ENCODE assay signal across 8 cellular contexts in the genomic region with DNA sequence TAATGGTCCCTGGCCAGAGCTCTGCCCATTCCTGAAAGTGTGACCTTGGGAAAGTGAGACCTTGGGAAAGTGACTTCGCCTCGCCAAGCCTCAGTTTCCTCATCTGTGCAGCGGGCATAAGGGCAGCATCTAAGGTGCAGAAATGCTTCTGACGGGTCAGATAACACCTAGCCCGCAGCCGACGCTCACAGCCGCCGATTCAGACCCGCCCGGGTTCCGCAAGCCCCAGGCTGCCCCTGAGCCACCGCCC. TPM values are rescaled to one million over a fixed set of nuclear protein-coding genes. Genes with fewer than 3 reads are reported as not detected.
A peak's percentile ranks its signal among the peaks of the same experiment; 100 is the strongest.
DNase-seq lines count a peak whose midpoint lies in the region; ATAC-seq, FAIRE-seq and TF ChIP-seq lines count a peak whose summit lies in the region.

No MANE protein-coding gene starts in this region.

- in situ Hi-C loops in GM12878 (cut with MboI): no loop called here

- H3K27ac ChIP-seq in GM12878 (ENCODE audit: control insufficient read depth, insufficient read depth) (peak overlapping the region; percentile 67), lower lobe of right lung (peak overlapping the region; percentile 87), uterus (peak overlapping the region; percentile 88)

- POLR2A ChIA-PET in GM12878 (lab: Charles Lee): interaction anchor here (0.5 to 5.8 kb wide), 6 partner anchors 12 to 271 kb away, joined by 3 to 76 read pairs (median 23); partner anchors contain the start of gene SDCBP2

- no peaks in the 10 kb centered on the region; a peak in 2 of 4 replicates for H3K27me3 ChIP-seq in GM12878 (replicated peaks in 1 of 2; ENCODE audit: control insufficient read depth in 2 of 2, insufficient read depth in 2 of 2, low read length in 1 of 2)
- H3K27me3 ChIP-seq in lower lobe of right lung (ENCODE audit: low read depth): peaks cover 4% of the 10 kb centered on the region
- no peaks in the 10 kb centered on the region for H3K27me3 ChIP-seq in uterus

- no peak for DNase-seq in GM12878 (ENCODE audit: low read depth, low spot score)
- no peak for DNase-seq in lower lobe of right lung
- no peak for DNase-seq in uterus
- DNase-seq in SK-N-DZ (ENCODE audit: low spot score): no peak
- no peak for DNase-seq in NCI-H446 (lab: John Stamatoyannopoulos, UW)
- no peak for DNase-seq in SW 1271 (lab: John Stamatoyannopoulos, UW)

- RAD21 ChIA-PET in GM12878 (lab: Charles Lee; ENCODE audit: unreplicated experiment): interaction anchor here (0.8 to 3.5 kb wide), 6 partner anchors 16 to 75 kb away, joined by 3 to 37 read pairs (median 8); partner anchors contain the start of gene SDCBP2

- CTCF ChIA-PET in GM12878 (lab: Yijun Ruan, JAX): interaction anchor here (0.9 to 5.2 kb wide), 7 partner anchors 9 to 65 kb away, joined by 3 to 41 read pairs (median 15); partner anchors contain the start of gene SDCBP2

- H3K4me2 ChIP-seq in GM12878 (ENCODE audit: control insufficient read depth, insufficient read depth): peak overlapping the region; percentile 56

- no peak for FAIRE-seq in GM12878 (lab: Jason Lieb, UNC)

- intact Hi-C loops in GM12878 (cut with micrococcal nuclease; ENCODE audit: unreplicated experiment) (loop anchor here (5.0 kb wide), 2 partner anchors 45 to 275 kb away; partner anchors contain the start of gene PSMF1), lower lobe of right lung (cut with DNase I) (loop anchor here (10.0 kb wide), 1 partner anchor 78 kb away; no protein-coding TSS in a partner anchor), uterus (cut with DNase I; ENCODE audit: low total_unique reads) (loop anchor here (5.0 kb wide), 1 partner anchor 70 kb away; no protein-coding TSS in a partner anchor)

- 1% methylated on average over 13 of the region's 13 CpGs for WGBS in GM12878 (ENCODE audit: insufficient coverage, insufficient replicate concordance, low lambda C conversion rate, missing lambda C conversion rate)

- peaks cover 10% of the 10 kb centered on the region for H3K4me1 ChIP-seq in GM12878 (ENCODE audit: control insufficient read depth, insufficient read depth, low read length)
- peaks cover 59% of the 10 kb centered on the region for H3K4me1 ChIP-seq in lower lobe of right lung
- H3K4me1 ChIP-seq in uterus: peaks cover 5 to 29% of the 10 kb centered on the region in 2 donors

- H3K9ac ChIP-seq in GM12878 (ENCODE audit: control insufficient read depth, insufficient read depth, low read length): peak overlapping the region; percentile 71

- SMC1A ChIA-PET in GM12878 (lab: Charles Lee; ENCODE audit: uncharacterized antibody, unreplicated experiment): interaction anchor here (0.9 to 5.8 kb wide), 9 partner anchors 11 to 80 kb away, joined by 3 to 52 read pairs (median 9); partner anchors contain the start of gene SDCBP2

- peak overlapping the region; percentile 99 for H3K4me3 ChIP-seq in GM12878
- H3K4me3 ChIP-seq in lower lobe of right lung: peak overlapping the region; percentile 74
- peak overlapping the region; percentile 59 to 90 for H3K4me3 ChIP-seq in uterus

- TF ChIP-seq POLR2A in GM12878 (IDR thresholded peaks at IDR 0.05; ENCODE audit: low read depth, low read length) (no peak), uterus (IDR thresholded peaks at IDR 0.05) (no peak)

- no peaks in the 10 kb centered on the region for H3K9me3 ChIP-seq in GM12878 (replicated peaks; ENCODE audit: control insufficient read depth, insufficient read depth, low read length)
- no peaks in the 10 kb centered on the region for H3K9me3 ChIP-seq in lower lobe of right lung
- H3K9me3 ChIP-seq in uterus: no peaks in the 10 kb centered on the region

- 0 out of 2 replicates have a peak, but pooled peaks cover 3% of the 10 kb centered on the region for H4K20me1 ChIP-seq in GM12878 (ENCODE audit: control insufficient read depth, insufficient read depth)

- TF ChIP-seq EP300 in GM12878 (IDR thresholded peaks at IDR 0.05; ENCODE audit: borderline replicate concordance in 1 of 2, control insufficient read depth in 1 of 2, low read depth in 2 of 2, low read length in 2 of 2): no peak

- BruUV-seq in GM12878 (replicated peaks; lab: Mats Ljungman, UMichigan): no TSS peak

- no peak for TF ChIP-seq RAD21 in GM12878 (IDR thresholded peaks at IDR 0.05; ENCODE audit: insufficient read depth, low read depth, low read length)

- H3K36me3 ChIP-seq in GM12878 (ENCODE audit: control insufficient read depth in 2 of 2, insufficient read depth in 2 of 2, low read length in 1 of 2) (no peaks in the 10 kb centered on the region; a peak in 1 of 4 replicates), lower lobe of right lung (peaks cover 6% of the 10 kb centered on the region), uterus (no peaks in the 10 kb centered on the region)

- no peak overlapping the region for H2AFZ ChIP-seq in GM12878 (ENCODE audit: control insufficient read depth, low read depth, low read length)

- H3K79me2 ChIP-seq in GM12878 (ENCODE audit: control insufficient read depth, insufficient read depth, low read length): peaks cover 54% of the 10 kb centered on the region

- ATAC-seq in GM19043 (IDR thresholded peaks at IDR 0.05; ENCODE audit: low read depth, unreplicated experiment) (peak; percentile 15), HG03354 (IDR thresholded peaks at IDR 0.05; ENCODE audit: poor library complexity, severe bottlenecking, unreplicated experiment) (peak; percentile 31), GM12878 (peak; percentile 33), lower lobe of right lung (peak; percentile 50 to 57)

- TF ChIP-seq CTCF in GM12878 (IDR thresholded peaks at IDR 0.05 in 2 of 3, conservative IDR thresholded peaks at IDR 0.05 in 1 of 3; ENCODE audit: control insufficient read depth in 2 of 3, extremely low read depth in 1 of 3, insufficient read depth in 1 of 3, low read depth in 3 of 3, low read length in 3 of 3): no peak
- TF ChIP-seq CTCF in lower lobe of right lung (IDR thresholded peaks at IDR 0.05): no peak
- TF ChIP-seq CTCF in uterus (IDR thresholded peaks at IDR 0.05): no peak

TF ChIP-seq in GM12878, 131 proteins besides CTCF, POLR2A, EP300 and RAD21:
- TF ChIP-seq RB1 (IDR thresholded peaks at IDR 0.05; ENCODE audit: borderline replicate concordance) (no peak), ZNF24 (IDR thresholded peaks at IDR 0.05) (no peak), POLR2AphosphoS2 (IDR thresholded peaks at IDR 0.05; ENCODE audit: low read depth, low read length) (peak; percentile 6; the same call in 1 of the 2 replicates), NKRF (conservative IDR thresholded peaks at IDR 0.05) (0 out of 2 replicates have a peak, but pooled peaks have one; percentile 7)

RNA-seq across cellular contexts. Expression of gene FKBP1A, which starts 0.5 kb away (rescaled TPM):
- 70.3 and 80.3 TPM in 2 replicates for total RNA-seq in GM12878 (2013; cell fraction: nucleolus; rRNA removed)
- total RNA-seq in GM12878 (2014; rRNA removed): 88.4 and 103 TPM in 2 replicates
- 121 and 129 TPM in 2 replicates for total RNA-seq in GM12878 (2014; rRNA removed; fragmentation: Illumina TruSeq; extraction: Trizol)
- total RNA-seq in GM12878 (2021): 249 and 256 TPM in 2 replicates
- 293 TPM for polyA plus RNA-seq in GM12878 (2011; ENCODE audit: low read depth)
- 412 and 519 TPM in 2 replicates for polyA plus RNA-seq in GM12878 (2011; rRNA removed)
- polyA plus RNA-seq in GM12878 (2011; cell fraction: cytosol; rRNA removed): 500 and 750 TPM in 2 replicates
- 213 and 233 TPM in 2 replicates for polyA plus RNA-seq in GM12878 (2011; cell fraction: nucleus; rRNA removed)
- 216 and 253 TPM in 2 replicates for polyA plus RNA-seq in GM12878 (2012)
- polyA plus RNA-seq in GM12878 (2014; fragmentation: Illumina TruSeq; extraction: Trizol): 687 and 768 TPM in 2 replicates
- 100 to 1,000 TPM; 150 to 166 TPM for polyA plus RNA-seq in GM12878 (2014; fragmentation: Nextera tagmentation; extraction: Ambion mirVana)
- polyA plus RNA-seq in GM12878 (2014; rRNA removed): 258 and 259 TPM in 2 replicates
- polyA plus RNA-seq in GM12878 (2016; fragmentation: Nextera tagmentation; extraction: Ambion mirVana): 100 to 1,000 TPM; 590 TPM
- 288 and 300 TPM in 2 replicates for polyA minus RNA-seq in GM12878 (2011; rRNA and poly(A)+ RNA removed)
- 71.6 and 94.4 TPM in 2 replicates for polyA minus RNA-seq in GM12878 (2011; cell fraction: cytosol; rRNA and poly(A)+ RNA removed)
- polyA minus RNA-seq in GM12878 (2011; cell fraction: nucleus; rRNA and poly(A)+ RNA removed): 37.8 and 43.9 TPM in 2 replicates
- total RNA-seq in lower lobe of right lung: 291 TPM
- total RNA-seq in uterus: 100 to 1,000 TPM in 3 of 4 donors, 10 to 100 TPM in 1; 99.5 to 253 (median 206) TPM
- 103 and 106 TPM in 2 replicates for polyA plus RNA-seq in SK-N-DZ (2014; cell fraction: cytosol; rRNA removed)
- 74.1 and 89.2 TPM in 2 replicates for polyA plus RNA-seq in SK-N-DZ (2014; cell fraction: nucleus; rRNA removed)
